ENCODE assay signal across 1 cellular context in the genomic region with DNA sequence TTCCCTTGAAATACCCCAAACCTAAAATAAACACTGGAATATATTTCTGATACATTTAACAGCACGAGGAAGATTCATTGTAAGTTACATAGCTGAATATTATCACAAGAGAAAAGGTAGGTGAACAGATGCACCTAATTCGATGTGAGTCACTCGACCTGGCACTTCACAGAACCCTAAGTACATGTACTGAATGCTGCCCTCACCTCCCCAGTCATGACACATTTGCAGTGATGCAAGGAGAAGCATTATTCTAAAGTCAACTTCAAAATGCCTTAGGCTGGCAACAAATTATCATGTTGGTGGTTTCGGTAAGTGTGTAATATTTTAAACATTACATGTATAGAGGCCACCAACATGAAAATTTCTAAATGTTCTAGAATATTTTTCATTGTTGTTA.
A peak's percentile ranks its signal among the peaks of the same experiment; 100 is the strongest.
TF ChIP-seq lines count a peak whose summit lies in the region.

No MANE protein-coding gene starts in this region.

TF ChIP-seq in A549, 52 proteins besides CTCF, POLR2A, EP300 and RAD21 (continued from another document):
- TF ChIP-seq, protein P1, sequence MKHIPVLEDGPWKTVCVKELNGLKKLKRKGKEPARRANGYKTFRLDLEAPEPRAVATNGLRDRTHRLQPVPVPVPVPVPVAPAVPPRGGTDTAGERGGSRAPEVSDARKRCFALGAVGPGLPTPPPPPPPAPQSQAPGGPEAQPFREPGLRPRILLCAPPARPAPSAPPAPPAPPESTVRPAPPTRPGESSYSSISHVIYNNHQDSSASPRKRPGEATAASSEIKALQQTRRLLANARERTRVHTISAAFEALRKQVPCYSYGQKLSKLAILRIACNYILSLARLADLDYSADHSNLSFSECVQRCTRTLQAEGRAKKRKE (CRISPR knock-in tag; IDR thresholded peaks at IDR 0.05; ENCODE audit: low read depth) = no peak
- TF ChIP-seq, protein P2, sequence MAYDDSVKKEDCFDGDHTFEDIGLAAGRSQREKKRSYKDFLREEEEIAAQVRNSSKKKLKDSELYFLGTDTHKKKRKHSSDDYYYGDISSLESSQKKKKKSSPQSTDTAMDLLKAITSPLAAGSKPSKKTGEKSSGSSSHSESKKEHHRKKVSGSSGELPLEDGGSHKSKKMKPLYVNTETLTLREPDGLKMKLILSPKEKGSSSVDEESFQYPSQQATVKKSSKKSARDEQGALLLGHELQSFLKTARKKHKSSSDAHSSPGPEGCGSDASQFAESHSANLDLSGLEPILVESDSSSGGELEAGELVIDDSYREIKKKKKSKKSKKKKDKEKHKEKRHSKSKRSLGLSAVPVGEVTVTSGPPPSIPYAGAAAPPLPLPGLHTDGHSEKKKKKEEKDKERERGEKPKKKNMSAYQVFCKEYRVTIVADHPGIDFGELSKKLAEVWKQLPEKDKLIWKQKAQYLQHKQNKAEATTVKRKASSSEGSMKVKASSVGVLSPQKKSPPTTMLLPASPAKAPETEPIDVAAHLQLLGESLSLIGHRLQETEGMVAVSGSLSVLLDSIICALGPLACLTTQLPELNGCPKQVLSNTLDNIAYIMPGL (CRISPR knock-in tag; IDR thresholded peaks at IDR 0.05; ENCODE audit: borderline replicate concordance) = no peak
- no peak for TF ChIP-seq NFE2L2 (conservative IDR thresholded peaks at IDR 0.05; ENCODE audit: low read length)
- no peak for TF ChIP-seq ZFP36 (IDR thresholded peaks at IDR 0.05; ENCODE audit: borderline replicate concordance, partially characterized antibody)
- no peak for TF ChIP-seq FOSL2 (IDR thresholded peaks at IDR 0.05)
- TF ChIP-seq FOSL2 (CRISPR knock-in tag; IDR thresholded peaks at IDR 0.05) = peak; percentile 51; the same call in 1 of the 2 replicates
- no peak for TF ChIP-seq POLR2AphosphoS2 (conservative IDR thresholded peaks at IDR 0.05; ENCODE audit: low read length)
- TF ChIP-seq HDAC2 (IDR thresholded peaks at IDR 0.05) = no peak
